ENCODE assay signal across 8 cellular contexts in the genomic region with DNA sequence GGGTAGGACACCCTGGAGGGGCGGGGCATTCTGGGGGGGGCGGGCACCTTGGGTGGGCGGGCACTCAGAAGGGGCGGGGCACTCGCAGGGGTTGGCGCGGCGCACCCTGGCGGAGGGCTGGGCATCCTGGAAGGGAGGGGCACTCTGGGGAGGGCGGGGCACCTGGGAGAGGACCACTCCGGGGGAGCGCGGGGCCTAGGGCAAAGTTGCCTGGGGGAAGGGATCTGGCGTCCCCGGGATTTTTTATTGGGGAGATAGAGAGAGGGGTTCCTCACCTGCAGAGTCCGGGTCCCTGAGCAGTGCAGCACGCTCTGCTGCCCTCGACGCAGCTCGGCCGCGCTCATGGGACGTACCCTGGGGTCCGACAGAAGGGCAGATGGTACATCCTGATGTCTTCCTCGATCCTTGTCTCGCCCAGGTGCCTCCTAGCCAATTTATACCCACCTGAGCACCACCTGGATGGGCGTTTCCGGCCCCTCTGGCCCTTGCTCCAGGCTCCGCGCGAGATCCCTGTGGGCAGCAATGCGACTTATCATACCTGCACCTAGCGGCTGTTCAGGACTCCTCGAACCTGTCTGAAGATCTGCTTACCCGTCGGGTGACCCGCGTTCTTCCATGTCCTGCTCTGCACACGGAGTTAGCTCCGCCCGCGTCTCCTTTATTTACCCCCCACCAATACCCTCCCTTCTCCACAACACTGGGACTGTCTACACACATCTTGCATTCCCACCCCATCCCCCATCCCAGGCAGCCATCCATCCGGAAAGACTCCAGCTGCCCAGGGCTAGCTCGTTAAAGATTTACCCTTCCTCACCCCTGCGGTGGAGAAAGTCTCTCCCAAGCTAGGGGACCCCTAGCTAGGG. TPM values are rescaled to one million over a fixed set of nuclear protein-coding genes. Genes with fewer than 3 reads are reported as not detected.
A peak's percentile ranks its signal among the peaks of the same experiment; 100 is the strongest.
DNase-seq lines count a peak whose midpoint lies in the region; ATAC-seq and TF ChIP-seq lines count a peak whose summit lies in the region.

A gene (minus strand): TSS at position 633 of the 863 bp plus-strand sequence. CDS start 16 bp downstream, at position 617.

- no peak within 1 kb of the TSS for H3K27ac Mint-ChIP-seq in stimulated activated naive CD8-positive, alpha-beta T cell treated with anti-CD3 and anti-CD28 coated beads, Interleukin-15, amount 100 ng/mL, for 72 hours

- ATAC-seq in left lung: peak; percentile 90
- ATAC-seq in stimulated activated naive CD8-positive, alpha-beta T cell treated with anti-CD3 and anti-CD28 coated beads, Interleukin-15, amount 100 ng/mL, for 72 hours: peak; percentile 52
- no peak for ATAC-seq in HG02884 (IDR thresholded peaks at IDR 0.05; ENCODE audit: unreplicated experiment)
- no peak for ATAC-seq in GM18505 (IDR thresholded peaks at IDR 0.05; ENCODE audit: unreplicated experiment)

- in situ Hi-C loops in mammary epithelial cell (cut with MboI; ENCODE audit: low sequenced_read_pairs in 2 of 2): no loop called here

- H3K4me1 ChIP-seq in mammary epithelial cell (ENCODE audit: insufficient read depth, low read length) (peaks cover 9% of the 10 kb centered on the region), left lung (peaks cover 0 to 9% of the 10 kb centered on the region in 2 donors)

- TF ChIP-seq CTCF in mammary epithelial cell (conservative IDR thresholded peaks at IDR 0.05 in 1 of 2, IDR thresholded peaks at IDR 0.05 in 1 of 2; ENCODE audit: extremely low read depth in 1 of 2, insufficient read depth in 1 of 2, low read depth in 1 of 2, low read length in 2 of 2) (no peak), left lung (IDR thresholded peaks at IDR 0.05) (no peak)

- no peaks in the 10 kb centered on the region for H3K79me2 ChIP-seq in mammary epithelial cell (ENCODE audit: insufficient read depth, low read length)

- H3K4me3 ChIP-seq in mammary epithelial cell (replicated peaks in 1 of 3; ENCODE audit: insufficient read depth in 1 of 3, low read depth in 2 of 3, low read length in 3 of 3) (peak within 1 kb of the TSS; percentile 37 to 52 (median 45)), left lung (peak within 1 kb of the TSS; percentile 41 to 44)

- H3K9me3 Mint-ChIP-seq in stimulated activated naive CD8-positive, alpha-beta T cell treated with anti-CD3 and anti-CD28 coated beads, Interleukin-15, amount 100 ng/mL, for 72 hours: peaks cover 5 to 9% of the 10 kb centered on the region in 2 donors

- H3K4me3 Mint-ChIP-seq in stimulated activated naive CD8-positive, alpha-beta T cell treated with anti-CD3 and anti-CD28 coated beads, Interleukin-15, amount 100 ng/mL, for 72 hours: peak within 1 kb of the TSS in 1 of 2 donors; percentile 65

- BruUV-seq in mammary epithelial cell (replicated peaks; lab: Mats Ljungman, UMichigan): no TSS peak

- H2AFZ ChIP-seq in mammary epithelial cell (ENCODE audit: low read depth, low read length): peak within 1 kb of the TSS; percentile 85

- no peaks in the 10 kb centered on the region for H3K36me3 ChIP-seq in mammary epithelial cell (ENCODE audit: insufficient read depth, low read length)
- H3K36me3 ChIP-seq in left lung: no peaks in the 10 kb centered on the region

- dilution Hi-C loops in mammary epithelial cell (cut with HindIII; ENCODE audit: low sequenced_read_pairs): no loop called here

- H3K9ac ChIP-seq in mammary epithelial cell (ENCODE audit: insufficient read depth, low read length): no peak within 1 kb of the TSS

- H3K4me2 ChIP-seq in mammary epithelial cell (ENCODE audit: insufficient read depth, low read depth, low read length): peak within 1 kb of the TSS; percentile 85

- H3K9me3 ChIP-seq in mammary epithelial cell (replicated peaks; ENCODE audit: insufficient read depth, low read length): peaks cover 4% of the 10 kb centered on the region
- peaks cover 0 to 3% of the 10 kb centered on the region in 2 donors for H3K9me3 ChIP-seq in left lung

- CTCF ChIA-PET in mammary epithelial cell (lab: Charles Lee; ENCODE audit: low non-redundant PET): no interaction called here

- peak; percentile 88 for DNase-seq in COLO668 (lab: John Stamatoyannopoulos, UW; ENCODE audit: unreplicated experiment)
- DNase-seq in NCI-H2227 (lab: John Stamatoyannopoulos, UW; ENCODE audit: unreplicated experiment): peak; percentile 64
- no peak for DNase-seq in mammary epithelial cell
- peak; percentile 69 to 88 for DNase-seq in left lung
- DNase-seq in stimulated activated naive CD8-positive, alpha-beta T cell treated with anti-CD3 and anti-CD28 coated beads, Interleukin-15, amount 100 ng/mL, for 72 hours: no peak
- no peak for DNase-seq in activated CD4-positive, CD25-positive, alpha-beta regulatory T cell treated with anti-CD3 and anti-CD28 coated beads, Interleukin-2, amount 50 U/mL, for 72 hours

- H3K27ac ChIP-seq in mammary epithelial cell (ENCODE audit: insufficient read depth, low read depth, low read length): no peak within 1 kb of the TSS
- H3K27ac ChIP-seq in left lung: no peak within 1 kb of the TSS

- H3K4me1 Mint-ChIP-seq in stimulated activated naive CD8-positive, alpha-beta T cell treated with anti-CD3 and anti-CD28 coated beads, Interleukin-15, amount 100 ng/mL, for 72 hours: peaks cover 10% of the 10 kb centered on the region

- intact Hi-C loops in mammary epithelial cell (cut with micrococcal nuclease): no loop called here
- intact Hi-C loops in left lung (cut with DNase I): no loop called here

- 27% methylated on average over 7 of the region's 45 CpGs for WGBS in mammary epithelial cell (ENCODE audit: low coverage, missing lambda C conversion rate)

- peaks cover 74% of the 10 kb centered on the region for H3K27me3 Mint-ChIP-seq in stimulated activated naive CD8-positive, alpha-beta T cell treated with anti-CD3 and anti-CD28 coated beads, Interleukin-15, amount 100 ng/mL, for 72 hours

- no peak for TF ChIP-seq POLR2A in GM18505 (IDR thresholded peaks at IDR 0.05; ENCODE audit: borderline replicate concordance, extremely low read depth, insufficient read depth, insufficient read length)

- no peaks in the 10 kb centered on the region for H4K20me1 ChIP-seq in mammary epithelial cell (ENCODE audit: insufficient read depth, low read length)

- H3K27me3 ChIP-seq in mammary epithelial cell (ENCODE audit: insufficient read depth, low read length) (no peaks in the 10 kb centered on the region), left lung (peaks cover 0 to 55% of the 10 kb centered on the region in 2 donors)

RNA-seq across cellular contexts. Expression of the gene that starts here (rescaled TPM):
- total RNA-seq in mammary epithelial cell: 1 to 10 TPM; 1.6 to 2.3 TPM
- polyA plus RNA-seq in mammary epithelial cell: 0.99 TPM
- polyA minus RNA-seq in mammary epithelial cell: not detected
- total RNA-seq in left lung: 1 to 10 TPM; 2.4 to 9.0 TPM

Comparison
In these comparisons a context has a peak if more than half of its experiments do, and no peak if none do; other contexts are left out.
1. DNase-seq: peak in COLO668 (single experiment), NCI-H2227 (single experiment) and left lung (2 of 2); none in mammary epithelial cell (single experiment), stimulated activated naive CD8-positive, alpha-beta T cell treated with anti-CD3 and anti-CD28 coated beads, Interleukin-15, amount 100 ng/mL, for 72 hours (0 of 2) and activated CD4-positive, CD25-positive, alpha-beta regulatory T cell treated with anti-CD3 and anti-CD28 coated beads, Interleukin-2, amount 50 U/mL, for 72 hours (single experiment).
2. ATAC-seq: peak in left lung (single experiment) and stimulated activated naive CD8-positive, alpha-beta T cell treated with anti-CD3 and anti-CD28 coated beads, Interleukin-15, amount 100 ng/mL, for 72 hours (single experiment); none in HG02884 (single experiment) and GM18505 (single experiment).